21 cellular contexts compared by ENCODE assay signal in the genomic region with DNA sequence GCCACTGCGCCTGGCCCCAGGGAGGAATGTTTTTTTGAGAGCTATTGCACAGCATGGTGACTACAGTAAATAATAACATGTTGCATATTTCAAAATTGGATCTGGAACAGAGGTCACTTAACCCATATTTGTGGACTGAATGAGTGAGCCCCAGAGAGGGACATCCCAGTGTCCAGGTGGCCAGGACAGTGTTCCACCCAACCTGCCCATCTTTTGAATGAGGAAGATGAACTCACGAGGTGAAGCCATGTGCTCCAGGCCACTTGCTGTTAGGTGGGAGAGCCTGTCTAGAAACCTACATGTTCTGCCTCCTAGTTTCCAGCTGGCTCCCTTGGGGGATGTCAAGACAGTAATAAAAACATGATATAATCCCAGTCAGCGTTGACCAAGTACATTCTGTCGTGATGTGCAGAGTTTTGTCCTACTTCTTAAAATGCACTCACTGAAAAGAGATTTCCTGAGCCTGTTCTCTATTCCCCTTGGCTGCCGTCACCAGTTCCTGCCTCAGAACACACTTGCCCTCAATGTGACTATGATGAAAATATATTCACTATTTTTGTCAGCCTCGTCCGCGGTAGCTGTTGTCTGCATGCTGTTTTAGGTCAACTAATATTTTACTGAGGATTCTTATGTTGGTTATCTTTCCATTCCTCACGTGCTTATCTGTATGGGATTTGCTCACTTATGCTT. TPM values are rescaled to one million over a fixed set of nuclear protein-coding genes. Genes with fewer than 3 reads are reported as not detected.
DNase-seq lines count a peak whose midpoint lies in the region; ATAC-seq and TF ChIP-seq lines count a peak whose summit lies in the region.
"Had no signal": no experiment of that assay in that cellular context is flagged by ENCODE, and none has a peak within 500 bp of the region (broad histone marks: within the 10 kb centered on the region; RNA-seq: fewer than 3 reads in every experiment).

No MANE protein-coding gene starts in this region.

- peaks cover 26 to 30% of the 10 kb centered on the region in 2 donors for H3K27me3 Mint-ChIP-seq in stimulated activated naive B cell treated with anti-CD40 and anti-IgM and Interleukin-4, amounts not matched to agents 10 μg/mL and 1 μg/mL and 100 μg/mL, for 72 hours

- intact Hi-C loops in dorsolateral prefrontal cortex (cut with DNase I) (no loop called here), right lobe of liver (cut with DNase I) (no loop called here), testis (cut with DNase I; ENCODE audit: low total_unique reads) (no loop called here)

- peak overlapping the region in 52 of 59 donors; percentile 8 to 85 (median 66) for H3K27ac ChIP-seq in dorsolateral prefrontal cortex
- peak overlapping the region in 2 of 3 donors; percentile 83 to 95 for H3K27ac ChIP-seq in right lobe of liver
- peak overlapping the region in 1 of 2 donors; percentile 54 for H3K27ac ChIP-seq in testis
- H3K27ac ChIP-seq: esophagus squamous epithelium, lower lobe of right lung had no signal

- H3K4me1 ChIP-seq in right lobe of liver (peaks cover 0 to 72% (median 24%) of the 10 kb centered on the region in 4 donors), testis (peaks cover 29% of the 10 kb centered on the region)

- H3K4me3 ChIP-seq in dorsolateral prefrontal cortex = no peak overlapping the region
- no peak overlapping the region for H3K4me3 ChIP-seq in right lobe of liver
- H3K4me3 ChIP-seq in testis = no peak overlapping the region
- H3K4me3 ChIP-seq: esophagus squamous epithelium, lower lobe of right lung had no signal

- H3K9me3 Mint-ChIP-seq in stimulated activated naive B cell treated with anti-CD40 and anti-IgM and Interleukin-4, amounts not matched to agents 10 μg/mL and 1 μg/mL and 100 μg/mL, for 72 hours = peaks cover 14 to 26% of the 10 kb centered on the region in 2 donors

- DNase-seq in SK-N-DZ (ENCODE audit: low spot score) (peak; percentile 45), dorsolateral prefrontal cortex (peak in 3 of 10 donors; percentile 22 to 47 (median 42)), right lobe of liver (no peak), testis (peak; percentile 47), GOT3 (lab: John Stamatoyannopoulos, UW) (no peak)
- no peak for DNase-seq in stimulated activated naive B cell treated with anti-CD40 and anti-IgM and Interleukin-4, amounts not matched to agents 10 μg/mL and 1 μg/mL and 100 μg/mL, for 72 hours
- DNase-seq: activated CD8-positive, alpha-beta memory T cell treated with anti-CD3 and anti-CD28 coated beads, Interleukin-2, amount 50 U/mL, for 48 hours; activated gamma-delta T cell treated with Interleukin-2 at 50 U/mL for 16 hours; CD8-positive, alpha-beta T cell; central memory CD4-positive, alpha-beta T cell; DMS79 treated with DMSO at 0.1 percent for 48 hours; effector CD8-positive, alpha-beta T cell; esophagus squamous epithelium; head of caudate nucleus; lower lobe of right lung; MM.1S; NCI-H1694; NCI-H748 treated with DMSO at 0.1 percent for 48 hours; PC-3; T-helper 17 cell had no signal

- H3K9me3 ChIP-seq in right lobe of liver (no peaks in the 10 kb centered on the region), testis (no peaks in the 10 kb centered on the region)
- H3K9me3 ChIP-seq: esophagus squamous epithelium, lower lobe of right lung had no signal

- peaks cover 1 to 2% of the 10 kb centered on the region in 2 donors for H3K4me1 Mint-ChIP-seq in stimulated activated naive B cell treated with anti-CD40 and anti-IgM and Interleukin-4, amounts not matched to agents 10 μg/mL and 1 μg/mL and 100 μg/mL, for 72 hours
- H3K4me1 Mint-ChIP-seq: T-helper 17 cell had no signal

- ATAC-seq in right lobe of liver (no peak), HG03045 (IDR thresholded peaks at IDR 0.05; ENCODE audit: unreplicated experiment) (no peak)
- ATAC-seq in stimulated activated naive B cell treated with anti-CD40 and anti-IgM and Interleukin-4, amounts not matched to agents 10 μg/mL and 1 μg/mL and 100 μg/mL, for 72 hours (replicated peaks) = no peak
- ATAC-seq: CD8-positive, alpha-beta T cell; lower lobe of right lung; PC-3; T-helper 17 cell had no signal

- H3K36me3 Mint-ChIP-seq in stimulated activated naive B cell treated with anti-CD40 and anti-IgM and Interleukin-4, amounts not matched to agents 10 μg/mL and 1 μg/mL and 100 μg/mL, for 72 hours = peaks cover 6 to 18% of the 10 kb centered on the region in 2 donors
- H3K36me3 Mint-ChIP-seq: CD8-positive, alpha-beta T cell had no signal

- H3K4me3 Mint-ChIP-seq in stimulated activated naive B cell treated with anti-CD40 and anti-IgM and Interleukin-4, amounts not matched to agents 10 μg/mL and 1 μg/mL and 100 μg/mL, for 72 hours = no peak overlapping the region
- H3K4me3 Mint-ChIP-seq: CD8-positive, alpha-beta T cell; T-helper 17 cell had no signal

- TF ChIP-seq POLR2A in right lobe of liver (IDR thresholded peaks at IDR 0.05) = no peak
- no peak for TF ChIP-seq POLR2A in testis (IDR thresholded peaks at IDR 0.05)

- H3K36me3 ChIP-seq in right lobe of liver = no peaks in the 10 kb centered on the region
- H3K36me3 ChIP-seq in testis (ENCODE audit: low read depth, missing control alignments) = no peaks in the 10 kb centered on the region
- H3K36me3 ChIP-seq: esophagus squamous epithelium, lower lobe of right lung had no signal

- H3K27me3 ChIP-seq in dorsolateral prefrontal cortex (peaks cover 0 to 17% (median 0%) of the 10 kb centered on the region in 45 donors), right lobe of liver (no peaks in the 10 kb centered on the region), testis (no peaks in the 10 kb centered on the region)
- H3K27me3 ChIP-seq: esophagus squamous epithelium had no signal

- TF ChIP-seq CTCF in dorsolateral prefrontal cortex (IDR thresholded peaks at IDR 0.05 in 54 of 56, conservative IDR thresholded peaks at IDR 0.05 in 2 of 56; ENCODE audit: low read depth in 1 of 56, partially characterized antibody in 56 of 56) = no peak
- no peak for TF ChIP-seq CTCF in right lobe of liver (IDR thresholded peaks at IDR 0.05)
- TF ChIP-seq CTCF in testis (IDR thresholded peaks at IDR 0.05) = no peak

- WGBS in right lobe of liver (ENCODE audit: insufficient coverage, low coverage, low lambda C conversion rate, missing lambda C conversion rate) = 45% methylated on average over 8 of the region's 9 CpGs
- WGBS in testis, 2 donors = 50 to 53% methylated on average over 9 of the region's 9 CpGs

- H3K27ac Mint-ChIP-seq in stimulated activated naive B cell treated with anti-CD40 and anti-IgM and Interleukin-4, amounts not matched to agents 10 μg/mL and 1 μg/mL and 100 μg/mL, for 72 hours = no peak overlapping the region
- H3K27ac Mint-ChIP-seq: CD8-positive, alpha-beta T cell; T-helper 17 cell had no signal

RNA-seq across cellular contexts. Expression of gene TSPAN9, which starts 25.7 kb away (rescaled TPM):
- polyA plus RNA-seq in SK-N-DZ (2014; cell fraction: cytosol; rRNA removed) = 19.9 and 23.4 TPM in 2 replicates
- polyA plus RNA-seq in SK-N-DZ (2014; cell fraction: nucleus; rRNA removed) = 34.1 and 38.4 TPM in 2 replicates
- total RNA-seq in dorsolateral prefrontal cortex (10 to 100 TPM in 119 of 120 experiments, 1 to 10 TPM in 1; 7.7 to 35.5 (median 21.1) TPM), right lobe of liver (10 to 100 TPM; 23.7 to 53.2 (median 39.8) TPM), testis (10 to 100 TPM; 19.8 to 23.5 TPM)
- polyA plus RNA-seq in testis (ENCODE audit: insufficient read depth, low read depth, low replicate concordance) = 14.2 TPM

Comparison
In these comparisons a context has a peak if more than half of its experiments do, and no peak if none do; other contexts are left out.
1. DNase-seq: peak in SK-N-DZ (single experiment) and testis (single experiment); none in right lobe of liver (0 of 3), GOT3 (single experiment) and stimulated activated naive B cell treated with anti-CD40 and anti-IgM and Interleukin-4, amounts not matched to agents 10 μg/mL and 1 μg/mL and 100 μg/mL, for 72 hours (single experiment).